In the genomic region with DNA sequence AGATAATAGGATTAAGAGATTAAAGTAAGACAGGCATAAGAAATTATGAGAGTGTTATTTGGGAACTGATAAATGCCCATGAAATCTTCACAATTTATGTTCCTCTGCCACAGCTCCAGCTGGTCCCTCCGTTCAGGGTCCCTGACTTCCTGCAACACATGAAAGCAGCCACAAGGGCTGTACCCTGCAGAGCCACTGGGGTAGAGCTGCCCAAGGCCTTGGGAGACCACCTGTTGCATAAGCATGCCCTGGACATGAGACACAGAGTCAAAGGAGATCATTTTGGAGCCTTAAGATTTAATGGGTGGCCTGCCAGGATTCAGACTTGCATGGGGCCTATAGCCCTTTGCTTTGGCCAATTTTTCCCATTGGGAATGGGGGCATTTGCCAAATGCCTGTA, we compare ENCODE assay signal across 4 cellular contexts. TPM values are rescaled to one million over a fixed set of nuclear protein-coding genes. Genes with fewer than 3 reads are reported as not detected.
"Had no signal": no experiment of that assay in that cellular context is flagged by ENCODE, and none has a peak within 500 bp of the region (broad histone marks: within the 10 kb centered on the region; RNA-seq: fewer than 3 reads in every experiment).

No MANE protein-coding gene starts in this region.

RNA-seq across cellular contexts. Expression of a gene that starts 10.7 kb away (rescaled TPM):
- total RNA-seq: LHCN-M2, M059J, MCF 10A, NCI-H460 had no signal

RNA-seq across cellular contexts. Expression of a gene that starts 37.9 kb away (rescaled TPM):
- total RNA-seq: LHCN-M2, M059J, MCF 10A, NCI-H460 had no signal

RNA-seq across cellular contexts. Expression of a gene that starts 56.2 kb away (rescaled TPM):
- total RNA-seq: LHCN-M2, M059J, MCF 10A, NCI-H460 had no signal

RNA-seq across cellular contexts. Expression of a gene that starts 58.8 kb away (rescaled TPM):
- total RNA-seq: LHCN-M2, M059J, MCF 10A, NCI-H460 had no signal
